Comparison of ENCODE assay signal across 32 cellular contexts in the genomic region with DNA sequence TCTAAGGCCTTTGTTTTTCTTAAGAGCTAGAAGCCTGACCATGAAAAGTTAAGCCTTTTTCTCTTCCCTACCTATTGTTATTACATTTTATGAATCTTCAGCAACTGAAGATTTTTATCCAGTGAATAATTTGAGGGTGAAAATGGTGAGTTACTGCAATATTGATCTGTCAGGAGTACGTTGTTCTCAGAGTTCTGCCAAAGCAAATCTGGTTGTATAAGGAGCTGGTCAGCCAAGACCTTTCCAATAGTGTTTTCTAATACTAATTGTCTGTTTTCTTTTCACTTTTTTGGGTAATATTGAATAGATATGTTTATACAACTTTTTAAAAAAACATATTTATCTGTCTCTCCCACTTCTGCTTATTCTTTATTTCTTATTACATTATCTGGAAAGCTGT. TPM values are rescaled to one million over a fixed set of nuclear protein-coding genes. Genes with fewer than 3 reads are reported as not detected.
"Had no signal": no experiment of that assay in that cellular context is flagged by ENCODE, and none has a peak within 500 bp of the region (broad histone marks: within the 10 kb centered on the region; RNA-seq: fewer than 3 reads in every experiment).

No MANE protein-coding gene starts in this region.

- H3K4me3 ChIP-seq: colonic mucosa, coronary artery, dorsolateral prefrontal cortex, esophagus muscularis mucosa, esophagus squamous epithelium, gastrocnemius medialis, gastroesophageal sphincter, heart left ventricle had no signal

- H3K4me1 ChIP-seq: colonic mucosa, esophagus muscularis mucosa, foreskin keratinocyte, gastrocnemius medialis, gastroesophageal sphincter, heart left ventricle had no signal

- FAIRE-seq: colon, endometrium, endothelial cell of umbilical vein had no signal

- H3K36me3 ChIP-seq: colonic mucosa, esophagus muscularis mucosa, esophagus squamous epithelium, gastrocnemius medialis, gastroesophageal sphincter, heart left ventricle had no signal

- DNase-seq: colonic mucosa; cortex of kidney; dermis blood vessel endothelial cell; dorsolateral prefrontal cortex; effector CD4-positive, alpha-beta T cell; effector CD8-positive, alpha-beta T cell; effector memory CD4-positive, alpha-beta T cell; effector memory CD8-positive, alpha-beta T cell; endodermal cell; erythroblast; esophagus squamous epithelium; foreskin fibroblast; foreskin keratinocyte; foreskin melanocyte; gastrocnemius medialis; glutamatergic neuron; head of caudate nucleus; heart left ventricle had no signal

- H3K27ac ChIP-seq: colonic mucosa, coronary artery, dorsolateral prefrontal cortex, epithelial cell of prostate, esophagus muscularis mucosa, esophagus squamous epithelium, foreskin keratinocyte, gastrocnemius medialis, gastroesophageal sphincter, heart left ventricle had no signal

- ATAC-seq: effector memory CD8-positive, alpha-beta T cell; esophagus mucosa; foreskin keratinocyte; gastrocnemius medialis; gastroesophageal sphincter; heart left ventricle had no signal

- H3K9me3 ChIP-seq: colonic mucosa, esophagus muscularis mucosa, esophagus squamous epithelium, gastrocnemius medialis, gastroesophageal sphincter, heart left ventricle had no signal

- H3K27me3 ChIP-seq: colonic mucosa, dorsolateral prefrontal cortex, esophagus muscularis mucosa, esophagus squamous epithelium, gastrocnemius medialis, gastroesophageal sphincter, heart left ventricle had no signal

RNA-seq across cellular contexts. Expression of gene SPTSSB, which starts 15.0 kb away (rescaled TPM):
- total RNA-seq: chondrocyte, dermis blood vessel endothelial cell, dermis microvascular lymphatic vessel endothelial cell, endothelial cell of umbilical vein, epithelial cell of proximal tubule, fibroblast of villous mesenchyme, foreskin keratinocyte, gastrocnemius medialis, glomerular endothelial cell had no signal
- polyA plus RNA-seq: endothelial cell of umbilical vein, fibroblast of lung had no signal
